15 cellular contexts compared by ENCODE assay signal in genomic region chr14:99320621-99321235, GRCh38. TPM values are rescaled to one million over a fixed set of nuclear protein-coding genes. Genes with fewer than 3 reads are reported as not detected.
DNase-seq lines count a peak whose midpoint lies in the region; ATAC-seq, FAIRE-seq and TF ChIP-seq lines count a peak whose summit lies in the region.
"Had no signal": no experiment of that assay in that cellular context is flagged by ENCODE, and none has a peak within 500 bp of the region (broad histone marks: within the 10 kb centered on the region; RNA-seq: fewer than 3 reads in every experiment).

No MANE protein-coding gene starts in this region.

- no peaks in the 10 kb centered on the region for H3K36me3 ChIP-seq in HepG2 (replicated peaks in 1 of 2; ENCODE audit: control insufficient read depth in 1 of 2, insufficient read depth in 2 of 2, low read length in 2 of 2)
- H3K36me3 ChIP-seq in right lobe of liver: no peaks in the 10 kb centered on the region
- no peaks in the 10 kb centered on the region for H3K36me3 ChIP-seq in HEK293 (ENCODE audit: control insufficient read depth in 2 of 2, insufficient read depth in 1 of 2, low read length in 2 of 2)
- H3K36me3 ChIP-seq in small intestine (ENCODE audit: control insufficient read depth in 2 of 2, insufficient read depth in 2 of 2, low read length in 2 of 2): no peaks in the 10 kb centered on the region
- H3K36me3 ChIP-seq: MG63 had no signal

- no peak for TF ChIP-seq EP300 in HepG2 (IDR thresholded peaks at IDR 0.05; ENCODE audit: low read depth in 2 of 2, low read length in 2 of 2)
- TF ChIP-seq EP300 in HepG2 (CRISPR knock-in tag; IDR thresholded peaks at IDR 0.05; ENCODE audit: borderline replicate concordance): no peak

- CTCF ChIA-PET in HepG2 (lab: Yijun Ruan, JAX; ENCODE audit: low intra/inter-chr PET ratio, low total read pairs): no interaction called here
- CTCF ChIA-PET in HEK293 (lab: Yijun Ruan, JAX): interaction anchor here (0.6 to 2.5 kb wide), 17 partner anchors 9 to 189 kb away, joined by 3 to 39 read pairs (median 7); no protein-coding TSS in a partner anchor

- POLR2A ChIA-PET in HepG2 (lab: Yijun Ruan, JAX) (no interaction called here), HEK293 (lab: Yijun Ruan, JAX) (no interaction called here)

- no peaks in the 10 kb centered on the region for H3K27me3 ChIP-seq in HepG2 (ENCODE audit: control insufficient read depth in 1 of 2, insufficient read depth in 2 of 2, low read length in 2 of 2)
- H3K27me3 ChIP-seq in right lobe of liver: no peaks in the 10 kb centered on the region
- H3K27me3 ChIP-seq in small intestine (ENCODE audit: control insufficient read depth in 2 of 2, insufficient read depth in 2 of 2, low read length in 2 of 2): no peaks in the 10 kb centered on the region
- H3K27me3 ChIP-seq: MG63 had no signal

- H3K4me1 Mint-ChIP-seq in effector memory CD8-positive, alpha-beta T cell (ENCODE audit: low read depth in 2 of 2): peaks cover 21 to 25% of the 10 kb centered on the region in 2 donors
- H3K4me1 Mint-ChIP-seq: naive B cell had no signal

- H3K4me2 ChIP-seq in HepG2 (ENCODE audit: low read depth, low read length): peak overlapping the region; percentile 23; the same call in 1 of the 2 replicates

- peak overlapping the region in 1 of 2 donors; percentile 64 for H3K27ac Mint-ChIP-seq in effector memory CD8-positive, alpha-beta T cell
- H3K27ac Mint-ChIP-seq: CD4-positive, CD25-positive, alpha-beta regulatory T cell; stimulated activated naive B cell treated with anti-CD40 and anti-IgM and Interleukin-4, amounts not matched to agents 10 μg/mL and 1 μg/mL and 100 μg/mL, for 72 hours had no signal

- H3K9me3 ChIP-seq in HepG2 (ENCODE audit: low read length) (no peaks in the 10 kb centered on the region), right lobe of liver (no peaks in the 10 kb centered on the region), HEK293 (ENCODE audit: control insufficient read depth, insufficient read depth, low read depth, low read length) (no peaks in the 10 kb centered on the region), small intestine (ENCODE audit: control insufficient read depth, low read depth) (no peaks in the 10 kb centered on the region)
- H3K9me3 ChIP-seq: MG63 had no signal

- TF ChIP-seq RAD21 in HepG2 (CRISPR knock-in tag; IDR thresholded peaks at IDR 0.05): no peak

- FAIRE-seq in HepG2 (lab: Jason Lieb, UNC): no peak
- FAIRE-seq in small intestine (lab: Jason Lieb, UNC): no peak
- FAIRE-seq: islet of Langerhans, TTC549 had no signal

- H3K9ac ChIP-seq in HepG2 (ENCODE audit: insufficient read depth, low read depth, low read length): no peak overlapping the region

- TF ChIP-seq CTCF in HepG2 (CRISPR knock-in tag; IDR thresholded peaks at IDR 0.05) (no peak), right lobe of liver (IDR thresholded peaks at IDR 0.05) (no peak), HEK293 (tag by site-specific recombination; IDR thresholded peaks at IDR 0.05) (no peak)

- DNase-seq in HepG2 (ENCODE audit: low spot score) (no peak), right lobe of liver (no peak), small intestine (peak; percentile 70), SIG-M5 treated with dmso at 0.1 percent for 504 hours (lab: John Stamatoyannopoulos, UW; ENCODE audit: unreplicated experiment) (no peak), NCI-H1930 (lab: John Stamatoyannopoulos, UW) (no peak)
- DNase-seq in effector memory CD8-positive, alpha-beta T cell: no peak
- no peak for DNase-seq in stimulated activated naive CD4-positive, alpha-beta T cell (lab: John Stamatoyannopoulos, UW)
- DNase-seq: NCI-H1436 treated with DMSO at 0.1 percent for 48 hours had no signal

- intact Hi-C loops in HepG2 (cut with micrococcal nuclease; ENCODE audit: unreplicated experiment): loop anchor here (5.0 kb wide), 1 partner anchor 62 kb away; no protein-coding TSS in a partner anchor
- intact Hi-C loops in right lobe of liver (cut with DNase I): no loop called here

- H3K9me3 Mint-ChIP-seq in effector memory CD8-positive, alpha-beta T cell: no peaks in the 10 kb centered on the region
- H3K9me3 Mint-ChIP-seq: CD4-positive, CD25-positive, alpha-beta regulatory T cell had no signal

- H4K20me1 ChIP-seq in HepG2 (ENCODE audit: insufficient read depth, low read length): no peaks in the 10 kb centered on the region

- 69% methylated on average over 19 of the region's 27 CpGs for WGBS in HepG2 (ENCODE audit: low lambda C conversion rate)
- 33% methylated on average over 3 of the region's 27 CpGs for WGBS in right lobe of liver (ENCODE audit: insufficient coverage, low coverage, low lambda C conversion rate, missing lambda C conversion rate)
- 17 to 53% (median 31%) methylated on average over 24 to 27 of the region's 27 CpGs for WGBS in small intestine, 3 donors

- H3K36me3 Mint-ChIP-seq in effector memory CD8-positive, alpha-beta T cell (ENCODE audit: insufficient read depth): peaks cover 2% of the 10 kb centered on the region
- H3K36me3 Mint-ChIP-seq: CD4-positive, CD25-positive, alpha-beta regulatory T cell; naive B cell; stimulated activated naive B cell treated with anti-CD40 and anti-IgM and Interleukin-4, amounts not matched to agents 10 μg/mL and 1 μg/mL and 100 μg/mL, for 72 hours had no signal

- H3K4me1 ChIP-seq in HepG2 (ENCODE audit: insufficient read depth, low read length) (peaks cover 74% of the 10 kb centered on the region), right lobe of liver (peaks cover 0 to 26% (median 9%) of the 10 kb centered on the region in 4 donors), HEK293 (ENCODE audit: control insufficient read depth, insufficient read depth, low read length) (no peaks in the 10 kb centered on the region), small intestine (ENCODE audit: control insufficient read depth in 2 of 2, insufficient read depth in 1 of 2, low read depth in 1 of 2, low read length in 1 of 2) (peaks cover 0 to 20% of the 10 kb centered on the region in 2 donors)

- peaks cover 0 to under 1% of the 10 kb centered on the region in 2 donors for H3K27me3 Mint-ChIP-seq in effector memory CD8-positive, alpha-beta T cell

- H3K4me3 Mint-ChIP-seq in effector memory CD8-positive, alpha-beta T cell: peak overlapping the region; percentile 27 to 30
- H3K4me3 Mint-ChIP-seq: CD4-positive, CD25-positive, alpha-beta regulatory T cell; stimulated activated naive B cell treated with anti-CD40 and anti-IgM and Interleukin-4, amounts not matched to agents 10 μg/mL and 1 μg/mL and 100 μg/mL, for 72 hours had no signal

- ATAC-seq in HepG2 (peak; percentile 1; the same call in 1 of the 3 replicates), right lobe of liver (no peak)
- peak; percentile 32 for ATAC-seq in effector memory CD8-positive, alpha-beta T cell (replicated peaks)

- H3K27ac ChIP-seq in HepG2 (ENCODE audit: extremely low read length, insufficient read depth, low read length) (no peak overlapping the region), right lobe of liver (no peak overlapping the region), HEK293 (ENCODE audit: extremely low read depth, low read depth, low read length) (no peak overlapping the region), small intestine (ENCODE audit: low read depth in 1 of 2, low read length in 1 of 2) (no peak overlapping the region)

- H2AFZ ChIP-seq in HepG2 (ENCODE audit: low read length): no peak overlapping the region

- peak overlapping the region in 1 of 3 experiments; percentile 2; a peak in 1 of 6 replicates for H3K4me3 ChIP-seq in HepG2 (replicated peaks in 1 of 3; ENCODE audit: insufficient read depth in 1 of 3, low read depth in 2 of 3, low read length in 3 of 3)
- H3K4me3 ChIP-seq in right lobe of liver: no peak overlapping the region
- no peak overlapping the region for H3K4me3 ChIP-seq in HEK293 (ENCODE audit: low read depth, low read length)
- H3K4me3 ChIP-seq in small intestine (ENCODE audit: low read depth in 1 of 2, low read length in 2 of 2): peak overlapping the region in 1 of 2 donors; percentile 5
- H3K4me3 ChIP-seq: MG63 had no signal

- in situ Hi-C loops in HepG2 (cut with HindIII; ENCODE audit: extremely low pct_ligation_motif_present, low pct_unique_long_range_greater_than_20kb): no loop called here

- H3K79me2 ChIP-seq in HepG2 (ENCODE audit: insufficient read depth, low read length): no peaks in the 10 kb centered on the region

- BruUV-seq in HepG2 (replicated peaks; lab: Mats Ljungman, UMichigan): no TSS peak

- no peak for TF ChIP-seq POLR2A in HepG2 (IDR thresholded peaks at IDR 0.05; ENCODE audit: insufficient read depth in 1 of 2, low read depth in 2 of 2, low read length in 2 of 2)
- no peak for TF ChIP-seq POLR2A in right lobe of liver (IDR thresholded peaks at IDR 0.05)

TF ChIP-seq in HEK293, 187 proteins besides CTCF, POLR2A, EP300 and RAD21 (continues in another document):
- no peak for TF ChIP-seq ZNF23 (tag by site-specific recombination; IDR thresholded peaks at IDR 0.05; ENCODE audit: borderline replicate concordance)
- peak; percentile 31; the same call in 1 of the 2 replicates for TF ChIP-seq ZFHX2 (tag by site-specific recombination; conservative IDR thresholded peaks at IDR 0.05)
- TF ChIP-seq EGR2 (tag by site-specific recombination; IDR thresholded peaks at IDR 0.05; ENCODE audit: low read depth): 0 out of 2 replicates have a peak, but pooled peaks have one; percentile 15

RNA-seq across cellular contexts. Expression of gene BCL11B, which starts 48.7 kb away (rescaled TPM):
- not detected in 2 replicates for total RNA-seq in HepG2 (2016; rRNA removed; fragmentation: Illumina TruSeq; extraction: Trizol)
- not detected in 2 replicates for total RNA-seq in HepG2 (2016; cell fraction: cytosol; rRNA removed; fragmentation: Illumina TruSeq; extraction: Trizol; ENCODE audit: low read depth)
- total RNA-seq in HepG2 (2016; cell fraction: insoluble cytoplasmic fraction; rRNA removed; fragmentation: Illumina TruSeq; extraction: Trizol): not detected in 2 replicates
- not detected in 2 replicates for total RNA-seq in HepG2 (2016; cell fraction: membrane; rRNA removed; fragmentation: Illumina TruSeq; extraction: Trizol)
- not detected in 2 replicates for total RNA-seq in HepG2 (2016; cell fraction: nucleus; rRNA removed; fragmentation: Illumina TruSeq; extraction: Trizol)
- not detected in 2 replicates for polyA plus RNA-seq in HepG2 (2011; rRNA removed)
- polyA plus RNA-seq in HepG2 (2011; cell fraction: cytosol; rRNA removed): not detected in 2 replicates
- 0.02 and 0.03 TPM in 2 replicates for polyA plus RNA-seq in HepG2 (2011; cell fraction: nucleus; rRNA removed)
- not detected in 2 replicates for polyA plus RNA-seq in HepG2 (2012)
- not detected in 2 replicates for polyA plus RNA-seq in HepG2 (2016; cell fraction: cytosol; fragmentation: Illumina TruSeq; extraction: Trizol; ENCODE audit: low read depth)
- not detected in 2 replicates for polyA plus RNA-seq in HepG2 (2016; cell fraction: insoluble cytoplasmic fraction; fragmentation: Illumina TruSeq; extraction: Trizol; ENCODE audit: low read depth)
- not detected in 2 replicates for polyA plus RNA-seq in HepG2 (2016; cell fraction: membrane; fragmentation: Illumina TruSeq; extraction: Trizol; ENCODE audit: low read depth)
- not detected in 2 replicates for polyA plus RNA-seq in HepG2 (2016; cell fraction: nucleus; fragmentation: Illumina TruSeq; extraction: Trizol; ENCODE audit: insufficient read depth, low read depth)
- not detected in 2 replicates for polyA minus RNA-seq in HepG2 (2011; rRNA and poly(A)+ RNA removed; ENCODE audit: low replicate concordance)
- polyA minus RNA-seq in HepG2 (2011; cell fraction: cytosol; rRNA and poly(A)+ RNA removed): not detected in 2 replicates
- polyA minus RNA-seq in HepG2 (2011; cell fraction: nucleus; rRNA and poly(A)+ RNA removed): under 0.01 TPM in 1 of 2 replicates, not detected in the other
- under 1 TPM; 0.04 to 0.61 (median 0.24) TPM for total RNA-seq in right lobe of liver
- 1 to 10 TPM in 1 of 3 donors, under 1 TPM in 2; 0.45 to 2.4 (median 0.54) TPM for polyA plus RNA-seq in small intestine

Comparison
In these comparisons a context has a peak if more than half of its experiments do, and no peak if none do; other contexts are left out.
1. ATAC-seq: peak in HepG2 (single experiment) and effector memory CD8-positive, alpha-beta T cell (single experiment); none in right lobe of liver (0 of 4).
2. Of the 63 proteins assayed by ChIP-seq in both HepG2 and HEK293: peak only in HepG2: PATZ1; only in HEK293: none; in both: none; in neither: 62.